In genomic region chr3:82082796-82083195, GRCh38 we compare ENCODE assay signal across 2 cellular contexts.
TF ChIP-seq lines count a peak whose summit lies in the region.

No MANE protein-coding gene starts in this region.

TF ChIP-seq in GM23338, 12 proteins besides CTCF, POLR2A, EP300 and RAD21 (continued from another document):
- no peak for TF ChIP-seq ETS1 (IDR thresholded peaks at IDR 0.05)

TF ChIP-seq in GM12878, 131 proteins besides CTCF, POLR2A, EP300 and RAD21 (continued from another document):
- TF ChIP-seq ZNF24 (IDR thresholded peaks at IDR 0.05) (no peak), MEF2A (IDR thresholded peaks at IDR 0.05; ENCODE audit: insufficient read depth, low read depth, low read length) (0 out of 2 replicates have a peak, but pooled peaks have one; percentile 4), ESRRA (IDR thresholded peaks at IDR 0.05; ENCODE audit: low read length) (no peak), CREB1 (IDR thresholded peaks at IDR 0.05; ENCODE audit: low read depth) (no peak)
